ENCODE assay signal across 8 cellular contexts in the genomic region with DNA sequence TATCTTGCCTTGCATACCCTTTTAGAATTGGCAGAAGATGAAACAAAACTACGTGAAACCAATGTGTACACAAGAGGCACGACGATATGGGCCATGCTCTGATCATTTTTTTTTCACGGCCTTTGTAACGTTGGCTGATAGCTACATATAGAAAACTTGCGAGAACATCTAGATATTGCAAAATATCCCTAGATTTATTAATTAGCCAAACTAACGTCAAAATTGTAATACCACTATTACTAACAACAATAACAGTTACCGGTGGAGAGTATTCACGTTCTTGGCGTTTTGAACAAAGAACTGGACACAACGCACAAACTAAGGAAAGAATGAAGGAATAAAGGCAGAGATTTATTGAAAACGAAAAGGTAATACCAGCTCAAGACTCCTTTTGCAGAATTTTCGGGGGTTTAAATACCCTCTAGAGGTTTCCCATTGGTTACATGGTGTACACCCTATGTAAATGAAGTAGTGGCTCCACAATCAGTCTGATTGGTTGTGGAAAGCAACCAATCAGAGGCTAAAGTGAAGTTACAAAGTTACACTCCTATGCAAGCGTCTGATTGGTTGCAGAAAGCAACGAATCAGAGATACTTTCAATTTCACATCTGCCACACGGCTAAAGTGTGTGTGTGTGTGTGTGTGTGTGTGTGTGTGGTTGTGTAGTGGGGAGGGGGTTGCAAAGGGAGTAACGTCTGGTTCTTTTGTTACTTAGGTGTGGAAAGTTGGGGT. TPM values are rescaled to one million over a fixed set of nuclear protein-coding genes. Genes with fewer than 3 reads are reported as not detected.
A peak's percentile ranks its signal among the peaks of the same experiment; 100 is the strongest.
DNase-seq lines count a peak whose midpoint lies in the region; ATAC-seq and TF ChIP-seq lines count a peak whose summit lies in the region.

No MANE protein-coding gene starts in this region.

- no peaks in the 10 kb centered on the region for H3K36me3 Mint-ChIP-seq in activated naive CD8-positive, alpha-beta T cell

- no peak for TF ChIP-seq EP300 in stomach (IDR thresholded peaks at IDR 0.05)

- ATAC-seq in HG03196 (IDR thresholded peaks at IDR 0.05; ENCODE audit: unreplicated experiment): no peak

- H3K36me3 ChIP-seq in stomach: peaks cover 0 to 5% (median 1%) of the 10 kb centered on the region in 4 donors

- peak overlapping the region; percentile 96 for H3K27ac Mint-ChIP-seq in activated naive CD8-positive, alpha-beta T cell

- H3K27me3 Mint-ChIP-seq in activated naive CD8-positive, alpha-beta T cell: no peaks in the 10 kb centered on the region

- TF ChIP-seq POLR2A in stomach (IDR thresholded peaks at IDR 0.05): no peak

- TF ChIP-seq CTCF in stomach (IDR thresholded peaks at IDR 0.05): no peak

- H3K9me3 Mint-ChIP-seq in activated naive CD8-positive, alpha-beta T cell (ENCODE audit: low read depth): no peaks in the 10 kb centered on the region

- no peaks in the 10 kb centered on the region for H3K9me3 ChIP-seq in stomach

- intact Hi-C loops in stomach (cut with DNase I; ENCODE audit: low total_unique reads): no loop called here

- H3K4me3 ChIP-seq in stomach: peak overlapping the region; percentile 81 to 95 (median 90)

- peaks cover 16 to 42% (median 28%) of the 10 kb centered on the region in 4 donors for H3K4me1 ChIP-seq in stomach

- no peaks in the 10 kb centered on the region for H3K27me3 ChIP-seq in stomach

- H3K4me3 Mint-ChIP-seq in activated naive CD8-positive, alpha-beta T cell: peak overlapping the region; percentile 98

- 46 to 65% (median 52%) methylated on average over 17 of the region's 17 CpGs for WGBS in stomach, 5 donors

- peak overlapping the region; percentile 94 to 98 (median 94) for H3K27ac ChIP-seq in stomach

- peaks cover 37% of the 10 kb centered on the region for H3K4me1 Mint-ChIP-seq in activated naive CD8-positive, alpha-beta T cell (ENCODE audit: low read depth)

- DNase-seq in NOMO-1 treated with DMSO at 0.1 percent for 48 hours (lab: John Stamatoyannopoulos, UW; ENCODE audit: unreplicated experiment) (peak; percentile 54), NOMO-1 treated with dmso at 0.1 percent for 144 hours (lab: John Stamatoyannopoulos, UW; ENCODE audit: unreplicated experiment) (no peak), NCI-H2029 treated with DMSO at 0.1 percent for 48 hours (lab: John Stamatoyannopoulos, UW) (peak; percentile 78), inferior parietal cortex (ENCODE audit: extremely low spot score) (peak; percentile 27), stomach (no peak), cerebellar nuclear complex (lab: John Stamatoyannopoulos, UW) (no peak)

RNA-seq across cellular contexts. Expression of a gene that starts 0.9 kb away (rescaled TPM):
- total RNA-seq in stomach: 10 to 100 TPM; 30.4 to 67.7 (median 33.6) TPM
- polyA plus RNA-seq in stomach: 10 to 100 TPM; 21.8 to 40.9 (median 26.1) TPM

Comparison
In these comparisons a context has a peak if more than half of its experiments do, and no peak if none do; other contexts are left out.
1. DNase-seq: peak in NOMO-1 treated with DMSO at 0.1 percent for 48 hours (single experiment), NCI-H2029 treated with DMSO at 0.1 percent for 48 hours (single experiment) and inferior parietal cortex (single experiment); none in NOMO-1 treated with dmso at 0.1 percent for 144 hours (single experiment), stomach (single experiment) and cerebellar nuclear complex (0 of 2).